ENCODE assay signal across 21 cellular contexts in genomic region chr6:13524801-13525508, GRCh38. TPM values are rescaled to one million over a fixed set of nuclear protein-coding genes. Genes with fewer than 3 reads are reported as not detected.
DNase-seq lines count a peak whose midpoint lies in the region; ATAC-seq and TF ChIP-seq lines count a peak whose summit lies in the region.
"Had no signal": no experiment of that assay in that cellular context is flagged by ENCODE, and none has a peak within 500 bp of the region (broad histone marks: within the 10 kb centered on the region; RNA-seq: fewer than 3 reads in every experiment).

No MANE protein-coding gene starts in this region.

- H3K27me3 ChIP-seq in DOHH2 (ENCODE audit: control insufficient read depth, low read length) (no peaks in the 10 kb centered on the region), parathyroid adenoma (ENCODE audit: control insufficient read depth, insufficient read depth, low read length) (no peaks in the 10 kb centered on the region)
- H3K27me3 ChIP-seq: adrenal gland, heart right ventricle, testis had no signal

- DNase-seq in NCI-H2029 (lab: John Stamatoyannopoulos, UW) (peak; percentile 24), SHP77 treated with DMSO at 0.1 percent for 48 hours (lab: John Stamatoyannopoulos, UW) (peak; percentile 34), endothelial cell (ENCODE audit: low spot score) (no peak)
- DNase-seq: activated CD4-positive, alpha-beta T cell treated with anti-CD3 and anti-CD28 coated beads, Interleukin-2, amount 10 ng/mL, durations not matched to agents 24 days and 14 days; activated CD8-positive, alpha-beta memory T cell treated with anti-CD3 and anti-CD28 coated beads, Interleukin-2, amount 50 U/mL, for 4 hours; activated effector memory CD4-positive, alpha-beta T cell treated with Interleukin-2 at 50 U/mL for 16 hours; adrenal gland; central memory CD4-positive, alpha-beta T cell; effector CD4-positive, alpha-beta T cell; heart right ventricle; immature natural killer cell; natural killer cell; NCI-H2107; testis had no signal

- H3K36me3 ChIP-seq in DOHH2 (ENCODE audit: control insufficient read depth, low read length) (no peaks in the 10 kb centered on the region), parathyroid adenoma (ENCODE audit: control insufficient read depth, insufficient read depth, low read length) (no peaks in the 10 kb centered on the region)
- H3K36me3 ChIP-seq: adrenal gland, heart right ventricle had no signal

- no peak overlapping the region for H3K4me3 Mint-ChIP-seq in endothelial cell (ENCODE audit: unreplicated experiment)
- H3K4me3 Mint-ChIP-seq: activated CD4-positive, alpha-beta T cell treated with anti-CD3 and anti-CD28 coated beads, Interleukin-2, amount 10 ng/mL, durations not matched to agents 24 days and 14 days; immature natural killer cell; natural killer cell had no signal

- no peak overlapping the region for H3K9ac ChIP-seq in parathyroid adenoma

- peak overlapping the region; percentile 87 for H3K27ac ChIP-seq in DOHH2 (ENCODE audit: low read depth, low read length)
- H3K27ac ChIP-seq in parathyroid adenoma: peak overlapping the region; percentile 47
- H3K27ac ChIP-seq: HL-60 had no signal

- peaks cover 19% of the 10 kb centered on the region for H3F3A ChIP-seq in DOHH2 (ENCODE audit: control insufficient read depth, insufficient read depth)

- peaks cover 3% of the 10 kb centered on the region for H3K27me3 Mint-ChIP-seq in endothelial cell (ENCODE audit: unreplicated experiment)
- H3K27me3 Mint-ChIP-seq: activated CD4-positive, alpha-beta T cell treated with anti-CD3 and anti-CD28 coated beads, Interleukin-2, amount 10 ng/mL, durations not matched to agents 24 days and 14 days had no signal

- H3K9me3 Mint-ChIP-seq in endothelial cell (ENCODE audit: unreplicated experiment): no peaks in the 10 kb centered on the region
- H3K9me3 Mint-ChIP-seq: activated CD4-positive, alpha-beta T cell treated with anti-CD3 and anti-CD28 coated beads, Interleukin-2, amount 10 ng/mL, durations not matched to agents 24 days and 14 days; immature natural killer cell; natural killer cell had no signal

- no peaks in the 10 kb centered on the region for H4K20me1 ChIP-seq in DOHH2 (ENCODE audit: control insufficient read depth, insufficient read depth, low read depth, low read length)

- no peak overlapping the region for H3K27ac Mint-ChIP-seq in endothelial cell (ENCODE audit: unreplicated experiment)
- H3K27ac Mint-ChIP-seq: activated CD4-positive, alpha-beta T cell treated with anti-CD3 and anti-CD28 coated beads, Interleukin-2, amount 10 ng/mL, durations not matched to agents 24 days and 14 days had no signal

- peak overlapping the region; percentile 36 for H3K4me2 ChIP-seq in DOHH2 (ENCODE audit: low read length)
- H3K4me2 ChIP-seq in parathyroid adenoma (ENCODE audit: low read length): peak overlapping the region; percentile 35

- H3K79me2 ChIP-seq in DOHH2 (ENCODE audit: control insufficient read depth, low read length) (no peaks in the 10 kb centered on the region), parathyroid adenoma (no peaks in the 10 kb centered on the region)

- H3K36me3 Mint-ChIP-seq in endothelial cell (ENCODE audit: low read depth, unreplicated experiment): no peaks in the 10 kb centered on the region
- H3K36me3 Mint-ChIP-seq: immature natural killer cell, natural killer cell had no signal

- H3K4me1 ChIP-seq in DOHH2 (ENCODE audit: control insufficient read depth, low read length) (peaks cover 58% of the 10 kb centered on the region), parathyroid adenoma (peaks cover 12% of the 10 kb centered on the region)
- H3K4me1 ChIP-seq: adrenal gland, testis had no signal

- H3K9me3 ChIP-seq in DOHH2 (ENCODE audit: control insufficient read depth, insufficient read depth, low read length): no peaks in the 10 kb centered on the region
- no peaks in the 10 kb centered on the region for H3K9me3 ChIP-seq in parathyroid adenoma (ENCODE audit: control insufficient read depth, low read length)
- H3K9me3 ChIP-seq: adrenal gland, testis had no signal

- peaks cover 51% of the 10 kb centered on the region for H3K4me1 Mint-ChIP-seq in endothelial cell (ENCODE audit: unreplicated experiment)

- H3K4me3 ChIP-seq in DOHH2 (ENCODE audit: low read length): 0 out of 2 replicates have a peak overlapping the region, but pooled peaks have one; percentile 4
- no peak overlapping the region for H3K4me3 ChIP-seq in parathyroid adenoma (ENCODE audit: low read depth, low read length)
- H3K4me3 ChIP-seq: adrenal gland, heart right ventricle, lung, testis had no signal

- peak overlapping the region; percentile 64 for H2AFZ ChIP-seq in parathyroid adenoma

- no peaks in the 10 kb centered on the region for H3K9me2 ChIP-seq in DOHH2 (replicated peaks; ENCODE audit: control insufficient read depth, low read length)

- no peak for ATAC-seq in HG02970 (IDR thresholded peaks at IDR 0.05; ENCODE audit: low FRiP score, unreplicated experiment)
- no peak for ATAC-seq in HG02840 (IDR thresholded peaks at IDR 0.05; ENCODE audit: low FRiP score, unreplicated experiment)
- ATAC-seq in HG02763 (IDR thresholded peaks at IDR 0.05; ENCODE audit: unreplicated experiment): no peak
- ATAC-seq: heart right ventricle, natural killer cell had no signal

- TF ChIP-seq CTCF in DOHH2 (IDR thresholded peaks at IDR 0.05; ENCODE audit: low read depth, low read length, poor library complexity, severe bottlenecking) (no peak), parathyroid adenoma (IDR thresholded peaks at IDR 0.05) (no peak), endothelial cell (IDR thresholded peaks at IDR 0.05; ENCODE audit: unreplicated experiment) (no peak)

RNA-seq across cellular contexts. Expression of gene GFOD1, which starts 37.6 kb away (rescaled TPM):
- 47.6 TPM for total RNA-seq in endothelial cell (ENCODE audit: unreplicated experiment)

RNA-seq across cellular contexts. Expression of gene SIRT5, which starts 49.4 kb away (rescaled TPM):
- 16.0 TPM for total RNA-seq in endothelial cell (ENCODE audit: unreplicated experiment)
